In genomic region chr18:58581265-58581664, GRCh38 we compare ENCODE assay signal across 13 cellular contexts. TPM values are rescaled to one million over a fixed set of nuclear protein-coding genes. Genes with fewer than 3 reads are reported as not detected.
DNase-seq lines count a peak whose midpoint lies in the region; ATAC-seq and TF ChIP-seq lines count a peak whose summit lies in the region.
"Had no signal": no experiment of that assay in that cellular context is flagged by ENCODE, and none has a peak within 500 bp of the region (broad histone marks: within the 10 kb centered on the region; RNA-seq: fewer than 3 reads in every experiment).

No MANE protein-coding gene starts in this region.

- H2AK9ac ChIP-seq in IMR-90 (replicated peaks; ENCODE audit: low read depth, low read length, poor library complexity): peak overlapping the region; percentile 8

- H2BK15ac ChIP-seq in IMR-90 (ENCODE audit: low read depth, low read length) (peak overlapping the region; percentile 29; the same call in 2 of the 3 replicates), mesenchymal stem cell (ENCODE audit: low read depth, poor library complexity, severe bottlenecking) (no peak overlapping the region)

- H3K9me3 Mint-ChIP-seq in chondrocyte (ENCODE audit: low read depth) (no peaks in the 10 kb centered on the region), type B pancreatic cell (no peaks in the 10 kb centered on the region)
- H3K9me3 Mint-ChIP-seq: activated naive CD4-positive, alpha-beta T cell treated with anti-CD3 and anti-CD28 coated beads, Interleukin-2, amount 50 U/mL, for 24 hours; memory B cell had no signal

- H2BK120ac ChIP-seq in IMR-90 (ENCODE audit: low read depth, low read length) (peak overlapping the region; percentile 96), mesenchymal stem cell (ENCODE audit: low read depth, low read length) (no peak overlapping the region)

- WGBS in IMR-90 (ENCODE audit: extremely low coverage in 2 of 2, insufficient read length in 1 of 2), 2 experiments: 7% methylated on average over 3 of the region's 5 CpGs; no CpG with 5 or more reads in 1 of the 2 experiments
- WGBS in mesenchymal stem cell: 60% methylated on average over 5 of the region's 5 CpGs

- ATAC-seq in IMR-90 (ENCODE audit: low read depth): peak; percentile 25

- peak overlapping the region; percentile 24 for H3K4me2 ChIP-seq in IMR-90 (ENCODE audit: low read depth, low read length)
- no peak overlapping the region for H3K4me2 ChIP-seq in mesenchymal stem cell (ENCODE audit: low read length, poor library complexity, severe bottlenecking)

- H3K9ac ChIP-seq in IMR-90 (ENCODE audit: low read depth, low read length) (peak overlapping the region; percentile 37; the same call in 1 of the 2 replicates), mesenchymal stem cell (ENCODE audit: low read length) (peak overlapping the region; percentile 45)

- H2BK12ac ChIP-seq in mesenchymal stem cell (ENCODE audit: low read length in 2 of 2): peak overlapping the region in 1 of 2 experiments; percentile 21

- in situ Hi-C loops in IMR-90 (cut with MboI; ENCODE audit: low sequenced_read_pairs): loop anchor here (5.0 kb wide), 1 partner anchor 91 kb away; the partner anchor contains the start of gene MALT1
- in situ Hi-C loops in KBM-7 (cut with MboI; ENCODE audit: low pct_unique_long_range_greater_than_20kb, low sequenced_read_pairs): no loop called here

- peak overlapping the region; percentile 55 for H2BK20ac ChIP-seq in IMR-90 (ENCODE audit: low read depth, low read length)

- peak overlapping the region; percentile 69 for H2AK5ac ChIP-seq in IMR-90 (ENCODE audit: low read depth, low read length)
- no peak overlapping the region for H2AK5ac ChIP-seq in mesenchymal stem cell (ENCODE audit: low read length, severe bottlenecking)

- H3K27ac Mint-ChIP-seq in chondrocyte (ENCODE audit: unreplicated experiment) (peak overlapping the region; percentile 99), type B pancreatic cell (no peak overlapping the region)
- H3K27ac Mint-ChIP-seq: activated naive CD4-positive, alpha-beta T cell treated with anti-CD3 and anti-CD28 coated beads, Interleukin-2, amount 50 U/mL, for 24 hours; memory B cell had no signal

- H3K9me1 ChIP-seq in IMR-90 (ENCODE audit: insufficient read depth, low read length): peaks cover 8% of the 10 kb centered on the region

- H3K27me3 ChIP-seq in BJ (ENCODE audit: control insufficient read depth, insufficient read depth, low read length): no peaks in the 10 kb centered on the region
- no peaks in the 10 kb centered on the region for H3K27me3 ChIP-seq in IMR-90 (ENCODE audit: control insufficient read depth, insufficient read depth, low read length)
- H3K27me3 ChIP-seq in mesenchymal stem cell (ENCODE audit: control insufficient read depth in 1 of 2, insufficient read depth in 1 of 2, low read length in 2 of 2): no peaks in the 10 kb centered on the region
- no peaks in the 10 kb centered on the region for H3K27me3 ChIP-seq in ascending aorta

- peak overlapping the region; percentile 76 for H3K4ac ChIP-seq in IMR-90 (ENCODE audit: low read depth, low read length)
- H3K4ac ChIP-seq in mesenchymal stem cell (ENCODE audit: low read depth in 1 of 2, low read length in 2 of 2): no peak overlapping the region

- CTCF ChIA-PET in BJ (lab: Yijun Ruan, JAX): interaction anchor here (0.9 to 1.3 kb wide), 4 partner anchors 39 to 182 kb away, joined by 3 to 9 read pairs (median 3); no protein-coding TSS in a partner anchor
- CTCF ChIA-PET in IMR-90 (lab: Yijun Ruan, JAX): no interaction called here

- H3K23ac ChIP-seq in IMR-90 (ENCODE audit: low read depth, low read length) (peak overlapping the region; percentile 19; the same call in 1 of the 2 replicates), mesenchymal stem cell (ENCODE audit: low read length in 2 of 2) (no peak overlapping the region)

- H3K56ac ChIP-seq in IMR-90 (ENCODE audit: extremely low read depth, insufficient read depth, low read length): peak overlapping the region; percentile 81

- H4K91ac ChIP-seq in IMR-90 (ENCODE audit: insufficient read depth, low read depth, low read length) (peak overlapping the region; percentile 47), mesenchymal stem cell (ENCODE audit: low read length) (no peak overlapping the region)

- POLR2A ChIA-PET in BJ (lab: Charles Lee) (interaction anchor here (0.6 kb wide), 1 partner anchor 12 kb away, joined by 14 read pairs; no protein-coding TSS in a partner anchor), IMR-90 (lab: Charles Lee; ENCODE audit: unreplicated experiment) (interaction anchor here (0.6 to 0.8 kb wide), 2 partner anchors 9 to 54 kb away, joined by 3 to 21 read pairs; no protein-coding TSS in a partner anchor)

- H3K18ac ChIP-seq in IMR-90 (ENCODE audit: low read depth, low read length) (peak overlapping the region; percentile 71), mesenchymal stem cell (ENCODE audit: low read depth in 1 of 2, low read length in 2 of 2) (no peak overlapping the region)

- peak overlapping the region; percentile 72 for H3K14ac ChIP-seq in IMR-90 (replicated peaks; ENCODE audit: low read depth, low read length)
- no peak overlapping the region for H3K14ac ChIP-seq in mesenchymal stem cell (ENCODE audit: low read length in 2 of 2)

- H3K4me3 ChIP-seq in BJ (ENCODE audit: low read depth, low read length) (no peak overlapping the region), IMR-90 (ENCODE audit: insufficient read depth, low read depth, low read length) (peak overlapping the region; percentile 4; the same call in 1 of the 2 replicates), mesenchymal stem cell (ENCODE audit: insufficient read depth in 1 of 2, low read depth in 1 of 2, low read length in 2 of 2) (no peak overlapping the region), ascending aorta (no peak overlapping the region)
- H3K4me3 ChIP-seq: skin epidermis had no signal

- 0 out of 2 replicates have a peak, but pooled peaks have one; percentile 20 for TF ChIP-seq POLR2A in IMR-90 (IDR thresholded peaks at IDR 0.05; ENCODE audit: low read depth, low read length)

- peak; percentile 44 for TF ChIP-seq RAD21 in IMR-90 (IDR thresholded peaks at IDR 0.05; ENCODE audit: low read length)

- H4K8ac ChIP-seq in IMR-90 (ENCODE audit: low read depth in 2 of 2, low read length in 2 of 2) (peak overlapping the region; percentile 0 to 75), mesenchymal stem cell (ENCODE audit: low read length) (no peak overlapping the region)

- H2AFZ ChIP-seq in IMR-90 (replicated peaks; ENCODE audit: low read length, poor library complexity) (peak overlapping the region; percentile 69), mesenchymal stem cell (ENCODE audit: low read depth, low read length) (no peak overlapping the region)

- H3K36me3 ChIP-seq in BJ (ENCODE audit: control insufficient read depth, insufficient read depth, low read length) (no peaks in the 10 kb centered on the region), IMR-90 (ENCODE audit: control insufficient read depth, insufficient read depth, low read length) (no peaks in the 10 kb centered on the region; the same call in 1 of the 2 replicates), mesenchymal stem cell (ENCODE audit: control insufficient read depth in 1 of 2, insufficient read depth in 2 of 2, low read depth in 1 of 2, low read length in 2 of 2) (no peaks in the 10 kb centered on the region), ascending aorta (no peaks in the 10 kb centered on the region)

- H3K36me3 Mint-ChIP-seq in chondrocyte (ENCODE audit: low read depth): no peaks in the 10 kb centered on the region
- H3K36me3 Mint-ChIP-seq in type B pancreatic cell: no peaks in the 10 kb centered on the region
- H3K36me3 Mint-ChIP-seq: activated naive CD4-positive, alpha-beta T cell treated with anti-CD3 and anti-CD28 coated beads, Interleukin-2, amount 50 U/mL, for 24 hours; memory B cell had no signal

- H3K27ac ChIP-seq in IMR-90 (ENCODE audit: insufficient read depth, low read length) (peak overlapping the region; percentile 99), mesenchymal stem cell (ENCODE audit: low read length, poor library complexity, severe bottlenecking) (peak overlapping the region; percentile 72), ascending aorta (no peak overlapping the region)

- peaks cover 80% of the 10 kb centered on the region for H3K4me1 Mint-ChIP-seq in chondrocyte (ENCODE audit: low read depth)
- peaks cover 44% of the 10 kb centered on the region for H3K4me1 Mint-ChIP-seq in type B pancreatic cell (ENCODE audit: unreplicated experiment)

- peak overlapping the region; percentile 42 for H4K5ac ChIP-seq in IMR-90 (ENCODE audit: low read depth, low read length)

- H3K9me3 ChIP-seq in IMR-90 (ENCODE audit: control insufficient read depth, insufficient read depth, low read length) (peaks cover under 1% of the 10 kb centered on the region; the same call in 1 of the 2 replicates), mesenchymal stem cell (ENCODE audit: control insufficient read depth, low read length) (no peaks in the 10 kb centered on the region), ascending aorta (no peaks in the 10 kb centered on the region)

- peaks cover 26% of the 10 kb centered on the region for H3K4me1 ChIP-seq in IMR-90 (ENCODE audit: control insufficient read depth, insufficient read depth, low read length)
- H3K4me1 ChIP-seq in mesenchymal stem cell (ENCODE audit: control insufficient read depth, insufficient read depth, low read depth, low read length): peaks cover 6% of the 10 kb centered on the region
- no peaks in the 10 kb centered on the region for H3K4me1 ChIP-seq in ascending aorta

- peaks cover 3 to 28% of the 10 kb centered on the region in 2 experiments; a peak in 2 of 4 replicates for H3K79me1 ChIP-seq in IMR-90 (ENCODE audit: low read depth in 1 of 2, low read length in 2 of 2)
- no peaks in the 10 kb centered on the region for H3K79me1 ChIP-seq in mesenchymal stem cell (replicated peaks; ENCODE audit: low read length, poor library complexity, severe bottlenecking)

- peak; percentile 50 for TF ChIP-seq CTCF in BJ (IDR thresholded peaks at IDR 0.05; ENCODE audit: insufficient read depth, low read depth, low read length)
- TF ChIP-seq CTCF in IMR-90 (conservative IDR thresholded peaks at IDR 0.05; ENCODE audit: low read depth, low read length): peak; percentile 25; the same call in 1 of the 2 replicates
- peak; percentile 32 for TF ChIP-seq CTCF in chondrocyte (IDR thresholded peaks at IDR 0.05)
- TF ChIP-seq CTCF in type B pancreatic cell (conservative IDR thresholded peaks at IDR 0.05): no peak
- no peak for TF ChIP-seq CTCF in ascending aorta (IDR thresholded peaks at IDR 0.05)

- dilution Hi-C loops in IMR-90 (cut with HindIII; ENCODE audit: low sequenced_read_pairs, unreplicated experiment): no loop called here

- peaks cover 3% of the 10 kb centered on the region; the same call in 1 of the 2 replicates for H4K20me1 ChIP-seq in IMR-90 (ENCODE audit: insufficient read depth, low read length)

- DNase-seq in BJ (ENCODE audit: low read depth) (peak; percentile 91), IMR-90 (peak; percentile 92), chondrocyte (ENCODE audit: low spot score) (no peak), mesenchymal stem cell (peak; percentile 83), KBM-7 (no peak), type B pancreatic cell (ENCODE audit: extremely low spot score, unreplicated experiment) (no peak), ascending aorta (ENCODE audit: low spot score in 2 of 2) (no peak), DMS53 treated with DMSO at 0.1 percent for 48 hours (lab: John Stamatoyannopoulos, UW; ENCODE audit: unreplicated experiment) (no peak)
- DNase-seq: NCI-H1436 treated with DMSO at 0.1 percent for 48 hours had no signal

- no peak overlapping the region for H3K4me3 Mint-ChIP-seq in chondrocyte (ENCODE audit: unreplicated experiment)
- H3K4me3 Mint-ChIP-seq in type B pancreatic cell: no peak overlapping the region
- H3K4me3 Mint-ChIP-seq: activated naive CD4-positive, alpha-beta T cell treated with anti-CD3 and anti-CD28 coated beads, Interleukin-2, amount 50 U/mL, for 24 hours; memory B cell had no signal

- BruUV-seq in IMR-90 (replicated peaks; lab: Mats Ljungman, UMichigan): TSS peak; percentile 85

- intact Hi-C loops in IMR-90 (cut with micrococcal nuclease) (no loop called here), ascending aorta (cut with DNase I) (no loop called here)

- no peaks in the 10 kb centered on the region for H3K27me3 Mint-ChIP-seq in chondrocyte (ENCODE audit: low read depth)
- H3K27me3 Mint-ChIP-seq in type B pancreatic cell: peaks cover 13% of the 10 kb centered on the region
- H3K27me3 Mint-ChIP-seq: activated naive CD4-positive, alpha-beta T cell treated with anti-CD3 and anti-CD28 coated beads, Interleukin-2, amount 50 U/mL, for 24 hours; memory B cell had no signal

- H2BK5ac ChIP-seq in IMR-90 (ENCODE audit: low read depth, low read length, poor library complexity, severe bottlenecking) (peak overlapping the region; percentile 97), mesenchymal stem cell (ENCODE audit: low read depth, low read length, poor library complexity, severe bottlenecking) (no peak overlapping the region)

RNA-seq across cellular contexts. Expression of gene ALPK2, which starts 47.6 kb away (rescaled TPM):
- polyA plus RNA-seq in BJ (2011; rRNA removed) (81.8 and 107 TPM in 2 replicates), IMR-90 (2012; rRNA removed) (28.0 and 33.7 TPM in 2 replicates)
- polyA minus RNA-seq in BJ (2011; rRNA and poly(A)+ RNA removed): 80.1 and 95.0 TPM in 2 replicates
- total RNA-seq in IMR-90 (2012; rRNA removed) (81.7 and 89.1 TPM in 2 replicates), chondrocyte (26.4 to 50.1 TPM (median 46.4 TPM) in 3 replicates), type B pancreatic cell (ENCODE audit: low replicate concordance) (0.24 and 1.5 TPM in 2 replicates), ascending aorta (not detected)
- 4.9 and 5.7 TPM in 2 replicates for polyA plus RNA-seq in IMR-90 (2012; cell fraction: cytosol; rRNA removed)
- 29.8 and 206 TPM in 2 replicates for polyA plus RNA-seq in IMR-90 (2012; cell fraction: nucleus; rRNA removed; ENCODE audit: low replicate concordance)
- polyA plus RNA-seq in mesenchymal stem cell (2013, experiment 1 of 2): 7.2 TPM
- polyA plus RNA-seq in mesenchymal stem cell (2013, experiment 2 of 2): 7.0 TPM
- total RNA-seq: endothelial cell of umbilical vein had no signal
- polyA plus RNA-seq: endothelial cell of umbilical vein had no signal

Comparison
In these comparisons a context has a peak if more than half of its experiments do, and no peak if none do; other contexts are left out.
1. DNase-seq: peak in BJ (single experiment), IMR-90 (single experiment) and mesenchymal stem cell (single experiment); none in chondrocyte (single experiment), KBM-7 (single experiment), type B pancreatic cell (single experiment), ascending aorta (0 of 2) and DMS53 treated with DMSO at 0.1 percent for 48 hours (single experiment).
2. CTCF ChIP-seq: peak in BJ (single experiment), IMR-90 (single experiment) and chondrocyte (single experiment); none in type B pancreatic cell (single experiment) and ascending aorta (0 of 3).
3. H3K27ac ChIP-seq: peak in IMR-90 (single experiment) and mesenchymal stem cell (single experiment); none in ascending aorta (0 of 2).
4. RNA of gene ALPK2, which starts 47.6 kb away (total RNA-seq): 81.7 to 89.1 TPM in IMR-90 and 26.4 to 50.1 TPM in chondrocyte; 0.24 to 1.5 TPM in type B pancreatic cell and not detected in ascending aorta (single experiment); every median in the first group is over 10 times any median in the second.